10 cellular contexts compared by ENCODE assay signal in the genomic region with DNA sequence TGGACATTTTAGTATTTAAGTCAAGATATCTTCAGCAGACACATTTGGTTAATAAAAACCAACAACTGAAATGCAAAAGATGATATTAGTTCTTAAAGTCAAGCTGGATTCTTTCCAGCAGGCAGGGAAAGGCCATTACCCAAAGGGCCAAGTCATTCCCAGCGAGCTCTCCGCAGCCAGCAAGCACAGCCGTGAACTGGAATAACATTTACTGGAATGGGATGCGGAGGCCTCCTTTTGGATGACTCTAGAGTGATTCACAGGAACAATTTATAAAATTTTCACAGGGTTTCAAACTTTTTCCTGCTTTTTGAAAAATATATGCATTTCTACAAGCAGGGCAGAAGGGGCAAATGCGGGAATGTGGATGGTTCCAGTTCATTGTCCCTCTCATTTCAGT.
DNase-seq lines count a peak whose midpoint lies in the region; ATAC-seq and TF ChIP-seq lines count a peak whose summit lies in the region.
"Had no signal": no experiment of that assay in that cellular context is flagged by ENCODE, and none has a peak within 500 bp of the region (broad histone marks: within the 10 kb centered on the region; RNA-seq: fewer than 3 reads in every experiment).

No MANE protein-coding gene starts in this region.

- DNase-seq in GM23248 (peak; percentile 95), adipocyte (ENCODE audit: low read depth) (peak; percentile 74), left cardiac atrium (peak; percentile 49), BE2C (no peak)
- no peak for DNase-seq in activated CD4-positive, alpha-beta memory T cell treated with anti-CD3 and anti-CD28 coated beads, Interleukin-2, amount 10 ng/mL, durations not matched to agents 7 days and 5 days
- DNase-seq in natural killer cell treated with Interleukin-12 subunit alpha and Interleukin-12 subunit beta and Interleukin-15 and Interleukin-18, amount 100 ng/mL, for 72 hours (ENCODE audit: low spot score): no peak
- DNase-seq: activated naive CD4-positive, alpha-beta T cell had no signal

- no peak for TF ChIP-seq CTCF in BE2C (IDR thresholded peaks at IDR 0.05; ENCODE audit: low read depth, low read length)

- H3F3A ChIP-seq in GM23248 (ENCODE audit: insufficient read depth): peaks cover 42% of the 10 kb centered on the region

- H3K4me1 Mint-ChIP-seq in activated CD4-positive, alpha-beta memory T cell treated with anti-CD3 and anti-CD28 coated beads, Interleukin-2, amount 10 ng/mL, durations not matched to agents 7 days and 5 days: no peaks in the 10 kb centered on the region
- H3K4me1 Mint-ChIP-seq in natural killer cell treated with Interleukin-12 subunit alpha and Interleukin-12 subunit beta and Interleukin-15 and Interleukin-18, amount 100 ng/mL, for 72 hours (ENCODE audit: low read depth in 2 of 2): peaks cover 0 to 5% of the 10 kb centered on the region in 2 donors

- no peak overlapping the region for H3K4me3 Mint-ChIP-seq in activated CD4-positive, alpha-beta memory T cell treated with anti-CD3 and anti-CD28 coated beads, Interleukin-2, amount 10 ng/mL, durations not matched to agents 7 days and 5 days
- H3K4me3 Mint-ChIP-seq in natural killer cell treated with Interleukin-12 subunit alpha and Interleukin-12 subunit beta and Interleukin-15 and Interleukin-18, amount 100 ng/mL, for 72 hours: no peak overlapping the region

- in situ Hi-C loops in GM23248 (cut with MboI): no loop called here

- ATAC-seq in left cardiac atrium (peak; percentile 76 to 81), HG02678 (IDR thresholded peaks at IDR 0.05; ENCODE audit: unreplicated experiment) (no peak)
- ATAC-seq in natural killer cell treated with Interleukin-12 subunit alpha and Interleukin-12 subunit beta and Interleukin-15 and Interleukin-18, amount 100 ng/mL, for 72 hours: no peak

- POLR2A ChIA-PET in activated CD4-positive, alpha-beta memory T cell treated with anti-CD3 and anti-CD28 coated beads, Interleukin-2, amount 10 ng/mL, durations not matched to agents 7 days and 5 days (lab: Charles Lee): no interaction called here

- peaks cover 7% of the 10 kb centered on the region for H3K27me3 Mint-ChIP-seq in activated CD4-positive, alpha-beta memory T cell treated with anti-CD3 and anti-CD28 coated beads, Interleukin-2, amount 10 ng/mL, durations not matched to agents 7 days and 5 days
- peaks cover 0 to 14% of the 10 kb centered on the region in 2 donors for H3K27me3 Mint-ChIP-seq in natural killer cell treated with Interleukin-12 subunit alpha and Interleukin-12 subunit beta and Interleukin-15 and Interleukin-18, amount 100 ng/mL, for 72 hours

- peak overlapping the region; percentile 48 for H3K4me3 ChIP-seq in GM23248
- peak overlapping the region; percentile 73 for H3K4me3 ChIP-seq in adipocyte (ENCODE audit: low read length)
- H3K4me3 ChIP-seq in skin epidermis: no peak overlapping the region
- H3K4me3 ChIP-seq in BE2C (ENCODE audit: low read depth, low read length): no peak overlapping the region

- H3K9ac ChIP-seq in GM23248 (peak overlapping the region; percentile 75), adipocyte (ENCODE audit: low read length) (peak overlapping the region; percentile 82)

- H3K27ac ChIP-seq in GM23248 (peak overlapping the region; percentile 95), skin epidermis (peak overlapping the region in 13 of 21 experiments; percentile 4 to 84 (median 66))
- H3K27ac ChIP-seq: VCaP had no signal

- no peaks in the 10 kb centered on the region for H3K27me3 ChIP-seq in GM23248 (replicated peaks; ENCODE audit: insufficient read depth)
- no peaks in the 10 kb centered on the region for H3K27me3 ChIP-seq in adipocyte (replicated peaks; ENCODE audit: control insufficient read depth, insufficient read depth, low read length)
- no peaks in the 10 kb centered on the region for H3K27me3 ChIP-seq in BE2C

- no peaks in the 10 kb centered on the region for H3K9me2 ChIP-seq in GM23248 (ENCODE audit: insufficient read depth)

- intact Hi-C loops in left cardiac atrium (cut with DNase I): no loop called here

- no peaks in the 10 kb centered on the region for H3K9me3 ChIP-seq in GM23248 (ENCODE audit: low read depth)
- no peaks in the 10 kb centered on the region for H3K9me3 ChIP-seq in adipocyte (ENCODE audit: control insufficient read depth, low read length)
- H3K9me3 ChIP-seq in BE2C: no peaks in the 10 kb centered on the region

- H3K4me1 ChIP-seq in GM23248 (ENCODE audit: insufficient read depth) (peaks cover 60% of the 10 kb centered on the region), adipocyte (ENCODE audit: control insufficient read depth, insufficient read depth, low read length) (peaks cover 60% of the 10 kb centered on the region), BE2C (no peaks in the 10 kb centered on the region)

- H3K36me3 Mint-ChIP-seq in activated CD4-positive, alpha-beta memory T cell treated with anti-CD3 and anti-CD28 coated beads, Interleukin-2, amount 10 ng/mL, durations not matched to agents 7 days and 5 days (ENCODE audit: low read depth): no peaks in the 10 kb centered on the region
- H3K36me3 Mint-ChIP-seq in natural killer cell treated with Interleukin-12 subunit alpha and Interleukin-12 subunit beta and Interleukin-15 and Interleukin-18, amount 100 ng/mL, for 72 hours: no peaks in the 10 kb centered on the region

- H3K27ac Mint-ChIP-seq in activated CD4-positive, alpha-beta memory T cell treated with anti-CD3 and anti-CD28 coated beads, Interleukin-2, amount 10 ng/mL, durations not matched to agents 7 days and 5 days: no peak overlapping the region
- no peak overlapping the region for H3K27ac Mint-ChIP-seq in natural killer cell treated with Interleukin-12 subunit alpha and Interleukin-12 subunit beta and Interleukin-15 and Interleukin-18, amount 100 ng/mL, for 72 hours

- H3K4me2 ChIP-seq in GM23248 (ENCODE audit: unreplicated experiment): peak overlapping the region; percentile 86

- 0 to 1% methylated on average over 5 of the region's 5 CpGs for WGBS in GM23248 (ENCODE audit: low coverage in 1 of 2, low lambda C conversion rate in 2 of 2, missing lambda C conversion rate in 2 of 2), 2 experiments

- H3K79me2 ChIP-seq in GM23248 (ENCODE audit: insufficient read depth): 0 out of 2 replicates have a peak, but pooled peaks cover 4% of the 10 kb centered on the region

- CTCF ChIA-PET in activated CD4-positive, alpha-beta memory T cell treated with anti-CD3 and anti-CD28 coated beads, Interleukin-2, amount 10 ng/mL, durations not matched to agents 7 days and 5 days (lab: Charles Lee): no interaction called here

- H3K36me3 ChIP-seq in GM23248 (ENCODE audit: low read depth) (no peaks in the 10 kb centered on the region), adipocyte (ENCODE audit: control insufficient read depth, insufficient read depth, low read length, severe bottlenecking) (no peaks in the 10 kb centered on the region), BE2C (no peaks in the 10 kb centered on the region)

- H2AFZ ChIP-seq in GM23248: no peak overlapping the region

- H4K20me1 ChIP-seq in GM23248 (ENCODE audit: insufficient read depth): no peaks in the 10 kb centered on the region

- no peaks in the 10 kb centered on the region for H3K9me3 Mint-ChIP-seq in activated CD4-positive, alpha-beta memory T cell treated with anti-CD3 and anti-CD28 coated beads, Interleukin-2, amount 10 ng/mL, durations not matched to agents 7 days and 5 days
- H3K9me3 Mint-ChIP-seq in natural killer cell treated with Interleukin-12 subunit alpha and Interleukin-12 subunit beta and Interleukin-15 and Interleukin-18, amount 100 ng/mL, for 72 hours: no peaks in the 10 kb centered on the region

Comparison
In these comparisons a context has a peak if more than half of its experiments do, and no peak if none do; other contexts are left out.
1. DNase-seq: peak in GM23248 (single experiment), adipocyte (single experiment) and left cardiac atrium (single experiment); none in activated CD4-positive, alpha-beta memory T cell treated with anti-CD3 and anti-CD28 coated beads, Interleukin-2, amount 10 ng/mL, durations not matched to agents 7 days and 5 days (single experiment), natural killer cell treated with Interleukin-12 subunit alpha and Interleukin-12 subunit beta and Interleukin-15 and Interleukin-18, amount 100 ng/mL, for 72 hours (single experiment) and BE2C (single experiment).
2. H3K4me3 ChIP-seq: peak in GM23248 (single experiment) and adipocyte (single experiment); none in skin epidermis (0 of 7) and BE2C (single experiment).
3. ATAC-seq: peak in left cardiac atrium (2 of 2); none in HG02678 (single experiment) and natural killer cell treated with Interleukin-12 subunit alpha and Interleukin-12 subunit beta and Interleukin-15 and Interleukin-18, amount 100 ng/mL, for 72 hours (0 of 2).